In genomic region chr9:86112057-86112456, GRCh38 we compare ENCODE assay signal across 27 cellular contexts.
"Had no signal": no experiment of that assay in that cellular context is flagged by ENCODE, and none has a peak within 500 bp of the region (broad histone marks: within the 10 kb centered on the region; RNA-seq: fewer than 3 reads in every experiment).

No MANE protein-coding gene starts in this region.

- H3K4me1 ChIP-seq: left ventricle myocardium inferior, neural progenitor cell, right atrium auricular region, suprapubic skin, tibial artery, upper lobe of right lung had no signal

- H3K36me3 Mint-ChIP-seq: mesothelial cell of epicardium, naive B cell, natural killer cell, neural progenitor cell had no signal

- H3K4me1 Mint-ChIP-seq: naive B cell had no signal

- H3K27me3 ChIP-seq: neural progenitor cell, ovary, right atrium auricular region, suprapubic skin, tibial artery, upper lobe of right lung had no signal

- H3K27ac Mint-ChIP-seq: mesothelial cell of epicardium; natural killer cell; nephron progenitor cell; neural progenitor cell; progenitor cell of endocrine pancreas; stimulated activated naive CD8-positive, alpha-beta T cell treated with anti-CD3 and anti-CD28 coated beads, Interleukin-15, Interleukin-2, amounts not matched to agents 100 ng/mL and 50 ng/mL, for 24 hours had no signal

- H3K9ac ChIP-seq: neural progenitor cell had no signal

- H3K27ac ChIP-seq: left ventricle myocardium inferior, neural progenitor cell, ovary, right atrium auricular region, skin epidermis, suprapubic skin, thoracic aorta, tibial artery, upper lobe of right lung had no signal

- H3K9me3 ChIP-seq: left ventricle myocardium inferior, ovary, right atrium auricular region, suprapubic skin, thoracic aorta, tibial artery, upper lobe of right lung had no signal

- DNase-seq: hippocampal formation; left ventricle myocardium inferior; mesendoderm; naive B cell; natural killer cell; nephron progenitor cell; ovary; stimulated activated CD4-positive, alpha-beta T cell treated with anti-CD3 and anti-CD28 coated beads, Interleukin-12 subunit alpha, Interleukin-12 subunit beta, amount 100 ng/mL, for 4 hours; stimulated activated CD4-positive, alpha-beta T cell treated with anti-CD3 and anti-CD28 coated beads, Interleukin-15, amount 100 ng/mL, for 24 hours; stimulated activated CD4-positive, alpha-beta T cell treated with anti-CD3 and anti-CD28 coated beads, Interleukin-2, amount 100 ng/mL, for 24 hours; stimulated activated CD4-positive, alpha-beta T cell treated with anti-CD3 and anti-CD28 coated beads, Interleukin-4, amount 100 ng/mL, for 1 hour; stimulated activated naive CD4-positive, alpha-beta T cell; tibial artery; trophoblast cell; upper lobe of right lung had no signal

- H3K4me3 Mint-ChIP-seq: mesothelial cell of epicardium; natural killer cell; nephron progenitor cell; neural progenitor cell; stimulated activated naive CD8-positive, alpha-beta T cell treated with anti-CD3 and anti-CD28 coated beads, Interleukin-15, Interleukin-2, amounts not matched to agents 100 ng/mL and 50 ng/mL, for 24 hours had no signal

- H3K36me3 ChIP-seq: left ventricle myocardium inferior, neural progenitor cell, ovary, right atrium auricular region, suprapubic skin, thoracic aorta, tibial artery, upper lobe of right lung had no signal

- FAIRE-seq: keratinocyte, urothelium cell line had no signal

- H3K4me2 ChIP-seq: neural progenitor cell had no signal

- H3K4me3 ChIP-seq: left ventricle myocardium inferior, lung, neural progenitor cell, ovary, right atrium auricular region, skin epidermis, suprapubic skin, thoracic aorta, tibial artery, upper lobe of right lung had no signal

- ATAC-seq: natural killer cell, sciatic nerve, upper lobe of right lung had no signal

- H3K9me3 Mint-ChIP-seq: nephron progenitor cell; stimulated activated naive CD8-positive, alpha-beta T cell treated with anti-CD3 and anti-CD28 coated beads, Interleukin-15, Interleukin-2, amounts not matched to agents 100 ng/mL and 50 ng/mL, for 24 hours had no signal

- H2AFZ ChIP-seq: neural progenitor cell had no signal
